Comparison of ENCODE assay signal across 8 cellular contexts in the genomic region with DNA sequence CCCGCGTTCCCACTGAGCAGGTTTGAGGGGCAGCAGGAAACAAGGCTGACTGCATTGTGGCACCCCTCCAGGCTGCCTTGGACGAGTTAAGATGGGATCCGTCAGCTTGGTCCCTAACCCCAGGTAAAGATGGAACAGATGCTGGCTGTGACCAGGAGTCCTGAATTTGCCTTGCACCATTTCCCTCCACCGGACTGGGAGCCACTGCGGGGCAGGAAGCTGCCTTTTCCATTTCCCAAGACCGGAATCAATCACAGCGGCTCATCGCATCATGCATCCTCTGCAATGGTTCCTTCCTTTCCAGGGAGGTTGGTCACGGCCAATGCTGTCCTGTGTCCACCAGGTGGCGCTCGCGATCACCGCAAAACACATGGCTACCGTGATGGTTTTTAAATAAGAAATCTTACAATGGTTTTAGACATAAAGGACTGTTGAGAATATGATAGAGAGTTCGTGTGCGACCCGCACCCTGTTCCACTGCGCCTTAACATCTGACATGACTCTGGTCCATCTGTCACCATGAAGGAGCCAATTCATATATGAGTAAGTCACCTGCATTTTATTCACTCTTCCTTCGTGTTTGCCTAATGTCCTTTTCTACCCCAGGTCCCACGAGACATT. TPM values are rescaled to one million over a fixed set of nuclear protein-coding genes. Genes with fewer than 3 reads are reported as not detected.
DNase-seq lines count a peak whose midpoint lies in the region; ATAC-seq, FAIRE-seq and TF ChIP-seq lines count a peak whose summit lies in the region.

No MANE protein-coding gene starts in this region.

- H3K36me3 ChIP-seq in breast epithelium: no peaks in the 10 kb centered on the region

- intact Hi-C loops in breast epithelium (cut with DNase I; ENCODE audit: low total_unique reads): loop anchor here (10.0 kb wide), 1 partner anchor 104 kb away; a partner anchor contains a TSS

- 0 out of 2 replicates have a peak overlapping the region, but pooled peaks have one; percentile 29 for H3K4me3 ChIP-seq in AG04450 (ENCODE audit: low read depth, low read length)
- H3K4me3 ChIP-seq in breast epithelium: peak overlapping the region in 1 of 3 donors; percentile 16

- H3K27me3 ChIP-seq in AG04450 (ENCODE audit: control insufficient read depth, insufficient read depth, low read length): no peaks in the 10 kb centered on the region
- no peaks in the 10 kb centered on the region for H3K27me3 ChIP-seq in breast epithelium

- DNase-seq in AG04450 (ENCODE audit: low read depth, low spot score) (peak; percentile 77), H54 (ENCODE audit: insufficient read length, low spot score) (peak; percentile 71), NCI-H2227 (lab: John Stamatoyannopoulos, UW; ENCODE audit: unreplicated experiment) (peak; percentile 87), breast epithelium (ENCODE audit: low spot score in 2 of 2) (peak; percentile 76 to 90), iris pigment epithelial cell (ENCODE audit: low read depth) (peak; percentile 83)
- DNase-seq in activated CD4-positive, CD25-positive, alpha-beta regulatory T cell (lab: John Stamatoyannopoulos, UW): peak; percentile 67 to 77 (median 71)
- peak; percentile 68 to 73 for DNase-seq in stimulated activated CD4-positive, alpha-beta T cell treated with anti-CD3 and anti-CD28 coated beads, Interleukin-15, amount 100 ng/mL, for 1 hour (ENCODE audit: low read depth in 1 of 2, low spot score in 1 of 2)

- ATAC-seq in HG02571 (IDR thresholded peaks at IDR 0.05; ENCODE audit: unreplicated experiment): no peak

- no peaks in the 10 kb centered on the region for H3K4me1 ChIP-seq in breast epithelium

- POLR2A ChIA-PET in AG04450 (lab: Yijun Ruan, JAX): no interaction called here

- H3K27ac ChIP-seq in AG04450 (ENCODE audit: low read depth, low read length) (no peak overlapping the region), breast epithelium (no peak overlapping the region)

- FAIRE-seq in H54 (lab: Jason Lieb, UNC): no peak

- CTCF ChIA-PET in AG04450 (lab: Charles Lee): interaction anchor here (0.6 to 10.5 kb wide), 27 partner anchors 10 to 395 kb away, joined by 3 to 124 read pairs (median 5); no protein-coding TSS in a partner anchor

- H3K9me3 ChIP-seq in AG04450 (ENCODE audit: control insufficient read depth, insufficient read depth, low read length) (peaks cover under 1% of the 10 kb centered on the region; the same call in 1 of the 2 replicates), breast epithelium (no peaks in the 10 kb centered on the region)

- TF ChIP-seq POLR2A in H54 (IDR thresholded peaks at IDR 0.05; ENCODE audit: low read depth, low read length) (no peak), breast epithelium (IDR thresholded peaks at IDR 0.05) (no peak)

- peak; percentile 89 for TF ChIP-seq CTCF in AG04450 (IDR thresholded peaks at IDR 0.05; ENCODE audit: low read depth, low read length)
- peak; percentile 91 to 94 (median 94) for TF ChIP-seq CTCF in breast epithelium (IDR thresholded peaks at IDR 0.05)

RNA-seq across cellular contexts. Expression of a gene that starts 6.8 kb away (rescaled TPM):
- 22.8 and 26.2 TPM in 2 replicates for polyA plus RNA-seq in AG04450 (2011; rRNA removed)
- 37.9 and 47.8 TPM in 2 replicates for polyA minus RNA-seq in AG04450 (2011; rRNA and poly(A)+ RNA removed)
- 10 to 100 TPM in 2 of 3 donors, 1 to 10 TPM in 1; 8.8 to 38.1 (median 17.4) TPM for total RNA-seq in breast epithelium
